13 cellular contexts compared by ENCODE assay signal in genomic region chr4:7021930-7022658, GRCh38. TPM values are rescaled to one million over a fixed set of nuclear protein-coding genes. Genes with fewer than 3 reads are reported as not detected.
A peak's percentile ranks its signal among the peaks of the same experiment; 100 is the strongest.
DNase-seq lines count a peak whose midpoint lies in the region; ATAC-seq, FAIRE-seq and TF ChIP-seq lines count a peak whose summit lies in the region.
"Had no signal": no experiment of that assay in that cellular context is flagged by ENCODE, and none has a peak within 500 bp of the region (broad histone marks: within the 10 kb centered on the region; RNA-seq: fewer than 3 reads in every experiment).

No MANE protein-coding gene starts in this region.

- H3K27me3 ChIP-seq in smooth muscle cell (ENCODE audit: low read depth): no peaks in the 10 kb centered on the region

- DNase-seq in H54 (ENCODE audit: insufficient read length, low spot score) (peak; percentile 77), T1000 (lab: John Stamatoyannopoulos, UW) (peak; percentile 75), fibroblast of the aortic adventitia (ENCODE audit: low read depth) (peak; percentile 76), smooth muscle cell (lab: John Stamatoyannopoulos, UW; ENCODE audit: unreplicated experiment) (no peak), D721Med (ENCODE audit: insufficient read length, low spot score) (no peak)
- no peak for DNase-seq in effector CD4-positive, alpha-beta T cell
- DNase-seq: dermis blood vessel endothelial cell, immature natural killer cell, NCI-H2227 treated with DMSO at 0.1 percent for 48 hours had no signal

- peak overlapping the region; percentile 55 for H3K9ac ChIP-seq in smooth muscle cell (ENCODE audit: low read depth)

- 69% methylated on average over 13 of the region's 13 CpGs for WGBS in smooth muscle cell (ENCODE audit: low lambda C conversion rate)

- no peaks in the 10 kb centered on the region for H3F3A ChIP-seq in smooth muscle cell (ENCODE audit: low read depth)

- ATAC-seq in HG02588 (IDR thresholded peaks at IDR 0.05; ENCODE audit: unreplicated experiment): no peak
- ATAC-seq in GM18907 (IDR thresholded peaks at IDR 0.05; ENCODE audit: unreplicated experiment): no peak

- no peaks in the 10 kb centered on the region for H3K79me2 ChIP-seq in smooth muscle cell (ENCODE audit: low read depth)

- peak overlapping the region; percentile 8 for H3K4me2 ChIP-seq in smooth muscle cell

- no peak for TF ChIP-seq CTCF in fibroblast of the aortic adventitia (IDR thresholded peaks at IDR 0.05; ENCODE audit: insufficient read depth, low read length)
- TF ChIP-seq CTCF in smooth muscle cell (IDR thresholded peaks at IDR 0.05; ENCODE audit: borderline replicate concordance, insufficient read depth, poor library complexity, severe bottlenecking): no peak
- no peak for TF ChIP-seq CTCF in D721Med (IDR thresholded peaks at IDR 0.05; ENCODE audit: insufficient read depth, missing control alignments)

- no peaks in the 10 kb centered on the region for H3K9me3 ChIP-seq in smooth muscle cell (replicated peaks; ENCODE audit: low read depth)

- FAIRE-seq in H54 (lab: Jason Lieb, UNC): peak; percentile 71
- no peak for FAIRE-seq in D721Med (lab: Jason Lieb, UNC)
- FAIRE-seq: GM12892 had no signal

- H3K4me3 ChIP-seq in fibroblast of the aortic adventitia (ENCODE audit: low read depth, low read length) (no peak overlapping the region), smooth muscle cell (no peak overlapping the region)

- H3K27ac ChIP-seq in smooth muscle cell (ENCODE audit: low read depth): peak overlapping the region; percentile 85
- H3K27ac ChIP-seq: HL-60 had no signal

- no peaks in the 10 kb centered on the region for H4K20me1 ChIP-seq in smooth muscle cell (ENCODE audit: low read depth)

- H2AFZ ChIP-seq in smooth muscle cell (ENCODE audit: low read depth): no peak overlapping the region

- no peak for TF ChIP-seq POLR2A in H54 (IDR thresholded peaks at IDR 0.05; ENCODE audit: low read depth, low read length)

- peaks cover 4% of the 10 kb centered on the region for H3K4me1 ChIP-seq in smooth muscle cell (ENCODE audit: low read depth)

- H3K36me3 ChIP-seq in smooth muscle cell (ENCODE audit: low read depth): no peaks in the 10 kb centered on the region

RNA-seq across cellular contexts. Expression of gene TADA2B, which starts 21.1 kb away (rescaled TPM):
- 5.6 and 11.5 TPM in 2 replicates for total RNA-seq in fibroblast of the aortic adventitia (ENCODE audit: low replicate concordance)
- 6.3 and 9.2 TPM in 2 replicates for total RNA-seq in smooth muscle cell
- polyA plus RNA-seq in smooth muscle cell: 9.1 and 9.9 TPM in 2 replicates

RNA-seq across cellular contexts. Expression of gene GRPEL1, which starts 45.8 kb away (rescaled TPM):
- 8.6 and 16.1 TPM in 2 replicates for total RNA-seq in fibroblast of the aortic adventitia (ENCODE audit: low replicate concordance)
- total RNA-seq in smooth muscle cell: 18.6 and 26.0 TPM in 2 replicates
- 40.6 and 48.2 TPM in 2 replicates for polyA plus RNA-seq in smooth muscle cell

Comparison
In these comparisons a context has a peak if more than half of its experiments do, and no peak if none do; other contexts are left out.
1. DNase-seq: peak in H54 (single experiment), T1000 (single experiment) and fibroblast of the aortic adventitia (single experiment); none in smooth muscle cell (single experiment), D721Med (single experiment) and effector CD4-positive, alpha-beta T cell (single experiment).